8 cellular contexts compared by ENCODE assay signal in the genomic region with DNA sequence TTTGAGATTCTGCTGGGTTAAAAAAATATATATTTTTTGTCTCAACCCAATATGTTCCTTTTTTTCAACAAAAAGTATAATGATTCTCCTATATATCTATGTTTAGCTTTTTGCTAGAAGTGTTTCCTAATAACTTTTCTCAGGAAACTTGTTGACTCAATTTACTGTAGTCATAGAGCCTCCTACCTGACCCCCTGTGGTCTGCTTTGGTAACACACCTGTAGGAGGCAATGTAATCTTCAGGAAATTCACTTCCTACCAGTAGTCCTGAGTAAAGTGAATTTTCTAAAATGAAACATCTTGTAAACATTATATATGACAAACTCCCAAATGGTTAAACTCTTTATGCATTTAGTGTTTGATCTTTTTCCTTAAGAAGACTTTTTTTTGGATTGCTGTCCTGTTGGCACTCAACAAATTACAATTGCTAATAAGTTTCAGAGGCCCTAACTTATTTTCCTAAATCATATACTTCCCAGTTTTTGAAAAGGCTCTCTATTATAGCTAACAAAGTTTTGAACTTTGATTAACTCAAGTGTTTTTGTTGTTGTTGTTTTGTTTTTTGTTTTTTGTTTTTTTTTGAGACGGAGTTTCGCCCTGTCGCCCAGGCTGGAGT.
DNase-seq lines count a peak whose midpoint lies in the region; ATAC-seq and TF ChIP-seq lines count a peak whose summit lies in the region.

No MANE protein-coding gene starts in this region.

- H3K4me3 Mint-ChIP-seq in Calu3 (ENCODE audit: low read depth, unreplicated experiment): no peak overlapping the region

- no peak overlapping the region for H3K27ac ChIP-seq in foreskin keratinocyte
- H3K27ac ChIP-seq in upper lobe of left lung: no peak overlapping the region

- no peaks in the 10 kb centered on the region for H3K9me3 ChIP-seq in upper lobe of left lung

- no peak for TF ChIP-seq EP300 in upper lobe of left lung (IDR thresholded peaks at IDR 0.05)

- H3K9me3 Mint-ChIP-seq in Calu3 (ENCODE audit: low read depth, unreplicated experiment): no peaks in the 10 kb centered on the region

- H3K4me1 ChIP-seq in foreskin keratinocyte: no peaks in the 10 kb centered on the region
- no peaks in the 10 kb centered on the region for H3K4me1 ChIP-seq in upper lobe of left lung

- DNase-seq in Calu3: peak; percentile 60
- peak; percentile 18 for DNase-seq in SKM-1 treated with dmso at 0.1 percent for 144 hours (lab: John Stamatoyannopoulos, UW; ENCODE audit: unreplicated experiment)
- peak in 1 of 2 donors; percentile 15 for DNase-seq in foreskin keratinocyte
- DNase-seq in upper lobe of left lung: no peak
- no peak for DNase-seq in C1 segment of cervical spinal cord (lab: John Stamatoyannopoulos, UW)

- H3K27me3 ChIP-seq in foreskin keratinocyte: no peaks in the 10 kb centered on the region
- no peaks in the 10 kb centered on the region for H3K27me3 ChIP-seq in upper lobe of left lung

- ATAC-seq in HG02588 (IDR thresholded peaks at IDR 0.05; ENCODE audit: unreplicated experiment) (peak; percentile 49), foreskin keratinocyte (peak; percentile 68), upper lobe of left lung (ENCODE audit: low FRiP score in 2 of 2) (no peak), HG03354 (IDR thresholded peaks at IDR 0.05; ENCODE audit: poor library complexity, severe bottlenecking, unreplicated experiment) (no peak), GM21825 (IDR thresholded peaks at IDR 0.05; ENCODE audit: unreplicated experiment) (no peak)

- peak overlapping the region; percentile 58 for H3K27ac Mint-ChIP-seq in Calu3 (ENCODE audit: unreplicated experiment)

- no peak for TF ChIP-seq POLR2A in upper lobe of left lung (IDR thresholded peaks at IDR 0.05)

- WGBS in upper lobe of left lung, 2 donors: 97 to 98% methylated on average over 3 of the region's 3 CpGs

- CTCF ChIA-PET in Calu3 (lab: Charles Lee): interaction anchor here (1.1 to 1.2 kb wide), 2 partner anchors 8 to 20 kb away, joined by 3 to 4 read pairs; no protein-coding TSS in a partner anchor

- TF ChIP-seq CTCF in Calu3 (IDR thresholded peaks at IDR 0.05; ENCODE audit: unreplicated experiment): peak; percentile 51
- peak; percentile 62 for TF ChIP-seq CTCF in foreskin keratinocyte (conservative IDR thresholded peaks at IDR 0.05)
- TF ChIP-seq CTCF in upper lobe of left lung (IDR thresholded peaks at IDR 0.05): peak in 4 of 6 experiments; percentile 35 to 53 (median 48)

- BruUV-seq in Calu3 (replicated peaks; lab: Mats Ljungman, UMichigan): no TSS peak

- no peak overlapping the region for H3K4me3 ChIP-seq in upper lobe of left lung

- intact Hi-C loops in Calu3 (cut with micrococcal nuclease; ENCODE audit: unreplicated experiment): loop anchor here (1.0 to 10.0 kb wide), 2 partner anchors 113 to 129 kb away; no protein-coding TSS in a partner anchor

- H3K4me1 Mint-ChIP-seq in Calu3 (ENCODE audit: low read depth, unreplicated experiment): peaks cover 18% of the 10 kb centered on the region

- no peaks in the 10 kb centered on the region for H3K27me3 Mint-ChIP-seq in Calu3 (ENCODE audit: unreplicated experiment)

- H3K36me3 Mint-ChIP-seq in Calu3 (ENCODE audit: insufficient read depth, unreplicated experiment): no peaks in the 10 kb centered on the region

- no peaks in the 10 kb centered on the region for H3K36me3 ChIP-seq in upper lobe of left lung

Comparison
In these comparisons a context has a peak if more than half of its experiments do, and no peak if none do; other contexts are left out.
1. DNase-seq: peak in Calu3 (single experiment) and SKM-1 treated with dmso at 0.1 percent for 144 hours (single experiment); none in upper lobe of left lung (0 of 2) and C1 segment of cervical spinal cord (0 of 14).
2. ATAC-seq: peak in HG02588 (single experiment) and foreskin keratinocyte (single experiment); none in upper lobe of left lung (0 of 2), HG03354 (single experiment) and GM21825 (single experiment).
3. Peak in every context shown above with its lines, with median percentiles within 50 percentile points of each other: CTCF ChIP-seq.